In the genomic region with DNA sequence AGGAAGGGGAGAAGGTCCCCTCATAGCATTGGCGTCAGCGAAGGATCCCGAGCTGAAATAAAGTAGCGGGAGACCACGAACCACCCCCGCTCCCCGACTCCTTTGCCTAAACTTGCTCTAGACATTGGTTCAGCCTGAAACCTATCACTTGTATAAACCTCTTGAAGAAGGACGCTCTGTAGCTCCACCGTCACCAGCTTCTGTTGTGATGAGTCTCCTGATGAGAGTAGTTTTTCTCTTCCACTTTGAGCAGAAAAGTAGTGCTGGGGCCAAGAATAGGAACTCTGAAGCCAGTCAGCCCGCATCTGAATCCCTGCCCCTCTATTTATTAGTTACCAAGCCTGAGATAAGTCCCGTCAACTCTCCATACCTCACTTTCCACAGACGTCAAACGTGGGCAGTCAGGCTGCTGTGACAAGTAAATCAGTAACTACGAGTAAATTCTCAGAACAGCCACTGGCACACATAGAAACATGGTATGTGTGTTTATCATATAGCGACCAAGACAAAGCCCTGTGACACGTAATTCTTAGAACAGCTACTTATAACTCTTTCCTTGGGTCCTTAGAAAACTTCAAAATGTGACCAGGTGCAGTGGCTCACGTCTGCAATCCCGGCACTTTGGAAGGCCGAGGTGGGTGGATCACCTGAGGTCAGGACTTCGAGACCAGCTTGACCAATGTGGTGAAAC, we compare ENCODE assay signal across 8 cellular contexts.
DNase-seq lines count a peak whose midpoint lies in the region; ATAC-seq lines count a peak whose summit lies in the region.

No MANE protein-coding gene starts in this region.

- H3K36me3 Mint-ChIP-seq in naive thymus-derived CD8-positive, alpha-beta T cell = peaks cover 8 to 42% (median 18%) of the 10 kb centered on the region in 3 donors

- H3K9me3 Mint-ChIP-seq in naive thymus-derived CD8-positive, alpha-beta T cell = peaks cover 0 to 6% (median 3%) of the 10 kb centered on the region in 9 donors

- peak; percentile 18 for DNase-seq in HuH-7 (ENCODE audit: low spot score)
- DNase-seq in naive thymus-derived CD8-positive, alpha-beta T cell = no peak
- DNase-seq in NCI-H1105 (lab: John Stamatoyannopoulos, UW) = no peak
- DNase-seq in hippocampal formation (lab: John Stamatoyannopoulos, UW) = no peak
- no peak for DNase-seq in NCI-H1048 (lab: John Stamatoyannopoulos, UW)
- DNase-seq in DMS153 (lab: John Stamatoyannopoulos, UW) = no peak

- peak overlapping the region in 3 of 10 donors; percentile 2 to 52 (median 17) for H3K4me3 Mint-ChIP-seq in naive thymus-derived CD8-positive, alpha-beta T cell

- peak overlapping the region in 6 of 10 donors; percentile 6 to 85 (median 72) for H3K27ac Mint-ChIP-seq in naive thymus-derived CD8-positive, alpha-beta T cell

- H3K27me3 Mint-ChIP-seq in naive thymus-derived CD8-positive, alpha-beta T cell = no peaks in the 10 kb centered on the region

- POLR2A ChIA-PET in naive thymus-derived CD8-positive, alpha-beta T cell (lab: Charles Lee) = no interaction called here

- H3K4me1 Mint-ChIP-seq in naive thymus-derived CD8-positive, alpha-beta T cell = peaks cover 21 to 70% (median 53%) of the 10 kb centered on the region in 4 donors

- ATAC-seq in GM18868 (IDR thresholded peaks at IDR 0.05; ENCODE audit: unreplicated experiment) (peak; percentile 57), GM21786 (IDR thresholded peaks at IDR 0.05; ENCODE audit: unreplicated experiment) (peak; percentile 72)
- ATAC-seq in naive thymus-derived CD8-positive, alpha-beta T cell = no peak

Comparison
In these comparisons a context has a peak if more than half of its experiments do, and no peak if none do; other contexts are left out.
1. ATAC-seq: peak in GM18868 (single experiment) and GM21786 (single experiment); none in naive thymus-derived CD8-positive, alpha-beta T cell (0 of 2).